8 cellular contexts compared by ENCODE assay signal in the genomic region with DNA sequence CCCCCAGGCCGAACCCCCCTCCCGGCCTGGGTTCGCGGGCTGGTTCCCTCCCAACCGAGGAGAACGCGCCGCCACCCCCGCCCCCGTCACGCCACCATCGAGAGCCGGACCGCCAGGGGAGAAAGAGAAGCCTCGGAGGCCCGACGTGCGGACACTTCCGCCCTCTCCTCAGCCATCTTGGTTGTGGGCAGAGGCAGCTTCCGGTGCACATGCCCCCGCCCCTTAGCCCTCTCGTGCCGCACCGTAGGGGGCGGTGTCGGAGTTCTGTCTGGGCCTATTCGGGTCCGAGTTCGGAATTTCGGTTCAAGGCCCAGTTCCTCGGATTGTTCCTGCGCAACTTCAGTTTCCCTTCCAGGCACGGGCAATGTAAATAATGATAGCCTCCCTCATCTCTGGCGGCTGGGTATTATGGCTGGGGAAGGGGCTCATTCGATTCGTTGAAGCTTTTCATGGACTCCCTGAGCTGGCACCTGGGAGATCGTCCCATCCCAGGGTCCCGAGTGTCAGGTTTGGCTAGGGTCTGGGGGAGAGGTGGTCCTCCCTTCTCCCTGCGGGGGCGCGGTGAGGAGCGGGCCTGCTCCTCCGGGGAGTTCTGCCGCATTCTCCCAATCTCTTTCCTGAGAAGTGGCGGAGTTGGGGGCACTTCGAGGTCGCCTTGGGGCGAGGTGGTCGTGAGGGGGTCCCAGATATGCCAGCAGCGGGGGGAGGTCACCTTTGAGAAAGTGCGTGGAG. TPM values are rescaled to one million over a fixed set of nuclear protein-coding genes. Genes with fewer than 3 reads are reported as not detected.
A peak's percentile ranks its signal among the peaks of the same experiment; 100 is the strongest.
DNase-seq lines count a peak whose midpoint lies in the region; ATAC-seq and TF ChIP-seq lines count a peak whose summit lies in the region.

A gene with protein sequence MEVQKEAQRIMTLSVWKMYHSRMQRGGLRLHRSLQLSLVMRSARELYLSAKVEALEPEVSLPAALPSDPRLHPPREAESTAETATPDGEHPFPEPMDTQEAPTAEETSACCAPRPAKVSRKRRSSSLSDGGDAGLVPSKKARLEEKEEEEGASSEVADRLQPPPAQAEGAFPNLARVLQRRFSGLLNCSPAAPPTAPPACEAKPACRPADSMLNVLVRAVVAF (plus strand): TSS at position 225 of the 732 bp plus-strand sequence. CDS start 2,776 bp downstream, outside the sequence.
A gene with protein sequence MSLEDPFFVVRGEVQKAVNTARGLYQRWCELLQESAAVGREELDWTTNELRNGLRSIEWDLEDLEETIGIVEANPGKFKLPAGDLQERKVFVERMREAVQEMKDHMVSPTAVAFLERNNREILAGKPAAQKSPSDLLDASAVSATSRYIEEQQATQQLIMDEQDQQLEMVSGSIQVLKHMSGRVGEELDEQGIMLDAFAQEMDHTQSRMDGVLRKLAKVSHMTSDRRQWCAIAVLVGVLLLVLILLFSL (minus strand): TSS at position 189 of the 732 bp plus-strand sequence. CDS start 202 bp downstream, outside the sequence.

- H3K9me3 Mint-ChIP-seq in activated CD4-positive, alpha-beta T cell treated with anti-CD3 and anti-CD28 coated beads for 36 hours (ENCODE audit: low read depth) = no peaks in the 10 kb centered on the region

- H3K36me3 Mint-ChIP-seq in activated CD4-positive, alpha-beta T cell treated with anti-CD3 and anti-CD28 coated beads for 36 hours (ENCODE audit: low read depth) = peaks cover 36% of the 10 kb centered on the region

- H3K4me3 Mint-ChIP-seq in activated CD4-positive, alpha-beta T cell treated with anti-CD3 and anti-CD28 coated beads for 36 hours = peak within 1 kb of the TSS; percentile 87

- H3K4me3 ChIP-seq in choroid plexus epithelial cell (ENCODE audit: low read depth, low read length) = peak within 1 kb of the TSS; percentile 92

- intact Hi-C loops in activated CD4-positive, alpha-beta T cell treated with anti-CD3 and anti-CD28 coated beads for 36 hours (cut with DNase I, micrococcal nuclease) = loop anchor here (1.0 to 10.0 kb wide), 15 partner anchors 17 to 1374 kb away; a partner anchor contains a TSS

- CTCF ChIA-PET in activated CD4-positive, alpha-beta T cell treated with anti-CD3 and anti-CD28 coated beads for 36 hours (lab: Charles Lee) = interaction anchor here (0.6 to 1.5 kb wide), 5 partner anchors 18 to 112 kb away, joined by 3 to 4 read pairs (median 4); a partner anchor contains a TSS

- peak within 1 kb of the TSS; percentile 97 for H3K27ac Mint-ChIP-seq in activated CD4-positive, alpha-beta T cell treated with anti-CD3 and anti-CD28 coated beads for 36 hours

- DNase-seq in AG08395 (ENCODE audit: low spot score) = peak; percentile 89
- DNase-seq in NCI-H510A treated with DMSO at 0.1 percent for 48 hours (lab: John Stamatoyannopoulos, UW) = peak; percentile 88
- peak; percentile 96 for DNase-seq in activated CD4-positive, alpha-beta T cell treated with anti-CD3 and anti-CD28 coated beads for 36 hours
- peak; percentile 98 for DNase-seq in choroid plexus epithelial cell (ENCODE audit: low read depth)
- DNase-seq in kidney tubule cell (ENCODE audit: low spot score) = peak; percentile 94
- peak; percentile 72 to 89 (median 84) for DNase-seq in stimulated activated CD4-positive, alpha-beta T cell treated with anti-CD3 and anti-CD28 coated beads, Interleukin-1b, Interleukin-23, amount 100 ng/mL, for 24 hours (ENCODE audit: low read depth in 4 of 4, low spot score in 1 of 4)

- ATAC-seq in GM18873 (IDR thresholded peaks at IDR 0.05; ENCODE audit: low FRiP score, unreplicated experiment) (peak; percentile 27), HG03432 (IDR thresholded peaks at IDR 0.05; ENCODE audit: unreplicated experiment) (peak; percentile 32)
- ATAC-seq in activated CD4-positive, alpha-beta T cell treated with anti-CD3 and anti-CD28 coated beads for 36 hours = peak; percentile 52

- H3K27me3 Mint-ChIP-seq in activated CD4-positive, alpha-beta T cell treated with anti-CD3 and anti-CD28 coated beads for 36 hours = no peaks in the 10 kb centered on the region

- POLR2A ChIA-PET in activated CD4-positive, alpha-beta T cell treated with anti-CD3 and anti-CD28 coated beads for 36 hours (lab: Charles Lee) = interaction anchor here (0.6 to 1.0 kb wide), 2 partner anchors 13 to 33 kb away, joined by 3 read pairs; a partner anchor contains a TSS

- TF ChIP-seq CTCF in choroid plexus epithelial cell (conservative IDR thresholded peaks at IDR 0.05; ENCODE audit: low read depth, low read length) = peak; percentile 55

- peaks cover 18% of the 10 kb centered on the region for H3K4me1 Mint-ChIP-seq in activated CD4-positive, alpha-beta T cell treated with anti-CD3 and anti-CD28 coated beads for 36 hours

RNA-seq across cellular contexts. Expression of the first gene that starts in this region (rescaled TPM):
- 100 to 1,000 TPM; 109 to 118 TPM for total RNA-seq in activated CD4-positive, alpha-beta T cell treated with anti-CD3 and anti-CD28 coated beads for 36 hours

RNA-seq across cellular contexts. Expression of the second gene that starts in this region (rescaled TPM):
- total RNA-seq in activated CD4-positive, alpha-beta T cell treated with anti-CD3 and anti-CD28 coated beads for 36 hours = 10 to 100 TPM; 64.8 to 71.4 TPM

Comparison
In these comparisons a context has a peak if more than half of its experiments do, and no peak if none do; other contexts are left out.
1. Peak in every context shown above with its lines: DNase-seq, ATAC-seq and H3K4me3 ChIP-seq.